In genomic region chr10:1050145-1050544, GRCh38 we compare ENCODE assay signal across 8 cellular contexts. TPM values are rescaled to one million over a fixed set of nuclear protein-coding genes. Genes with fewer than 3 reads are reported as not detected.
DNase-seq lines count a peak whose midpoint lies in the region; ATAC-seq and TF ChIP-seq lines count a peak whose summit lies in the region.

No MANE protein-coding gene starts in this region.

- peaks cover 12% of the 10 kb centered on the region; the same call in 1 of the 2 replicates for H4K20me1 ChIP-seq in PC-9 (ENCODE audit: insufficient read depth)

- no peaks in the 10 kb centered on the region for H3K36me3 Mint-ChIP-seq in natural killer cell

- no peaks in the 10 kb centered on the region for H3K9me3 Mint-ChIP-seq in natural killer cell

- H3K36me3 ChIP-seq in PC-9 (ENCODE audit: low read depth) (no peaks in the 10 kb centered on the region), colonic mucosa (no peaks in the 10 kb centered on the region)

- CTCF ChIA-PET in PC-9 (lab: Charles Lee) = no interaction called here

- intact Hi-C loops in PC-9 (cut with micrococcal nuclease; ENCODE audit: unreplicated experiment) (no loop called here), colonic mucosa (cut with DNase I) (loop anchor here (10.0 kb wide), 1 partner anchor 115 kb away; the partner anchor contains the start of gene LARP4B), natural killer cell (cut with micrococcal nuclease) (no loop called here)

- H3K9me3 ChIP-seq in PC-9 (ENCODE audit: insufficient read depth, low read depth) = no peaks in the 10 kb centered on the region
- no peaks in the 10 kb centered on the region for H3K9me3 ChIP-seq in colonic mucosa

- H3K9me2 ChIP-seq in PC-9 (ENCODE audit: insufficient read depth) = no peaks in the 10 kb centered on the region

- H3K27ac Mint-ChIP-seq in natural killer cell = peak overlapping the region; percentile 98 to 99

- no peak overlapping the region for H2AFZ ChIP-seq in PC-9

- no TSS peak for BruUV-seq in PC-9 (replicated peaks; lab: Mats Ljungman, UMichigan)

- H3K27me3 ChIP-seq in PC-9 (ENCODE audit: insufficient read depth, low read depth) (no peaks in the 10 kb centered on the region), colonic mucosa (no peaks in the 10 kb centered on the region)

- H3K4me3 ChIP-seq in PC-9 (peak overlapping the region; percentile 92), colonic mucosa (peak overlapping the region; percentile 88)

- no peaks in the 10 kb centered on the region for H3K27me3 Mint-ChIP-seq in natural killer cell (ENCODE audit: low read depth in 2 of 2)

- H3K4me1 ChIP-seq in PC-9 (replicated peaks; ENCODE audit: insufficient read depth) = peaks cover 24% of the 10 kb centered on the region
- H3K4me1 ChIP-seq in colonic mucosa = peaks cover 8% of the 10 kb centered on the region

- H3K27ac ChIP-seq in PC-9 = peak overlapping the region; percentile 87
- H3K27ac ChIP-seq in colonic mucosa = peak overlapping the region; percentile 99

- peaks cover 56 to 78% of the 10 kb centered on the region in 2 donors for H3K4me1 Mint-ChIP-seq in natural killer cell

- peak overlapping the region; percentile 84 for H3K4me2 ChIP-seq in PC-9

- TF ChIP-seq CTCF in PC-9 (conservative IDR thresholded peaks at IDR 0.05) = no peak
- TF ChIP-seq CTCF in colonic mucosa (IDR thresholded peaks at IDR 0.05) = no peak
- no peak for TF ChIP-seq CTCF in natural killer cell (IDR thresholded peaks at IDR 0.05)

- peaks cover 79% of the 10 kb centered on the region for H3K79me2 ChIP-seq in PC-9 (ENCODE audit: low read depth)

- H3F3A ChIP-seq in PC-9 (ENCODE audit: insufficient read depth, low read depth) = peaks cover 15% of the 10 kb centered on the region

- POLR2A ChIA-PET in PC-9 (lab: Charles Lee; ENCODE audit: unreplicated experiment) = no interaction called here

- peak; percentile 18 for DNase-seq in ELF-1 (ENCODE audit: low read depth, low spot score)
- no peak for DNase-seq in PC-9
- DNase-seq in colonic mucosa = peak; percentile 50
- no peak for DNase-seq in natural killer cell
- no peak for DNase-seq in iPS-NIHi7 (ENCODE audit: extremely low spot score)
- DNase-seq in SHP77 treated with DMSO at 0.1 percent for 48 hours (lab: John Stamatoyannopoulos, UW) = no peak
- no peak for DNase-seq in activated gamma-delta T cell treated with Interleukin-2 at 50 U/mL for 16 hours

- H3K9ac ChIP-seq in colonic mucosa (ENCODE audit: low read depth in 2 of 2, low read length in 2 of 2) = no peak overlapping the region

- no peak for ATAC-seq in natural killer cell
- no peak for ATAC-seq in GM18867 (IDR thresholded peaks at IDR 0.05; ENCODE audit: unreplicated experiment)

- H3K4me3 Mint-ChIP-seq in natural killer cell = peak overlapping the region; percentile 95

RNA-seq across cellular contexts. Expression of gene IDI1, which starts 1.2 kb away (rescaled TPM):
- total RNA-seq in PC-9 (2021) = 38.5 and 57.7 TPM in 2 replicates
- total RNA-seq in colonic mucosa = 100 to 1,000 TPM in 1 of 2 donors, 10 to 100 TPM in 1; 41.3 to 142 TPM
- 100 to 1,000 TPM; 156 to 229 (median 163) TPM for total RNA-seq in natural killer cell

RNA-seq across cellular contexts. Expression of gene WDR37, which starts 6.0 kb away (rescaled TPM):
- total RNA-seq in PC-9 (2021) (10.9 and 12.3 TPM in 2 replicates), colonic mucosa (10 to 100 TPM; 18.6 to 18.7 TPM), natural killer cell (10 to 100 TPM; 56.3 to 59.6 (median 57.6) TPM)

RNA-seq across cellular contexts. Expression of gene IDI2, which starts 24.5 kb away (rescaled TPM):
- total RNA-seq in PC-9 (2021) (not detected in 2 replicates), colonic mucosa (not detected), natural killer cell (not detected)

Comparison
In these comparisons a context has a peak if more than half of its experiments do, and no peak if none do; other contexts are left out.
1. DNase-seq: peak in ELF-1 (single experiment) and colonic mucosa (single experiment); none in PC-9 (0 of 2), natural killer cell (single experiment), iPS-NIHi7 (single experiment), SHP77 treated with DMSO at 0.1 percent for 48 hours (single experiment) and activated gamma-delta T cell treated with Interleukin-2 at 50 U/mL for 16 hours (single experiment).